8 cellular contexts compared by ENCODE assay signal in genomic region chr16:67482260-67482924, GRCh38. TPM values are rescaled to one million over a fixed set of nuclear protein-coding genes. Genes with fewer than 3 reads are reported as not detected.
DNase-seq lines count a peak whose midpoint lies in the region; ATAC-seq and TF ChIP-seq lines count a peak whose summit lies in the region.

No MANE protein-coding gene starts in this region.

- intact Hi-C loops in Panc1 (cut with micrococcal nuclease; ENCODE audit: unreplicated experiment) = no loop called here

- in situ Hi-C loops in Panc1 (cut with HindIII; ENCODE audit: low pct_unique_long_range_greater_than_20kb, low sequenced_read_pairs) = no loop called here

- H3K27ac ChIP-seq in C4-2B (peak overlapping the region; percentile 74; the same call in 1 of the 2 replicates), Panc1 (ENCODE audit: low read length) (peak overlapping the region; percentile 91), endodermal cell (ENCODE audit: low read depth, low read length) (no peak overlapping the region), neutrophil (peak overlapping the region; percentile 99)

- H3K4me3 ChIP-seq in Panc1 (ENCODE audit: low read depth in 2 of 2, low read length in 2 of 2) = peak overlapping the region in 1 of 2 experiments; percentile 95; a peak in 3 of 4 replicates
- peak overlapping the region; percentile 94 for H3K4me3 ChIP-seq in endodermal cell (ENCODE audit: low read length)
- H3K4me3 ChIP-seq in neutrophil (ENCODE audit: low read depth in 1 of 2, low read length in 1 of 2) = peak overlapping the region; percentile 98

- H3K4me1 ChIP-seq in Panc1 (ENCODE audit: control insufficient read depth, insufficient read depth, low read length) (peaks cover 5% of the 10 kb centered on the region; the same call in 1 of the 2 replicates), endodermal cell (ENCODE audit: control insufficient read depth, insufficient read depth, low read length) (peaks cover 5% of the 10 kb centered on the region), neutrophil (ENCODE audit: control insufficient read depth in 1 of 2, insufficient read depth in 1 of 2, low read depth in 1 of 2, low read length in 1 of 2) (peaks cover 75% of the 10 kb centered on the region in 2 experiments)

- peak overlapping the region; percentile 97 for H3K4me3 Mint-ChIP-seq in endodermal cell

- H3K9me3 Mint-ChIP-seq in endodermal cell = no peaks in the 10 kb centered on the region

- TF ChIP-seq CTCF in C4-2B (conservative IDR thresholded peaks at IDR 0.05) (no peak), Panc1 (IDR thresholded peaks at IDR 0.05) (no peak), endodermal cell (conservative IDR thresholded peaks at IDR 0.05) (no peak), neutrophil (IDR thresholded peaks at IDR 0.05) (no peak)

- peaks cover 15% of the 10 kb centered on the region for H3K27me3 Mint-ChIP-seq in endodermal cell (ENCODE audit: insufficient read depth)

- DNase-seq in Panc1 (ENCODE audit: low read depth, low spot score) (no peak), endodermal cell (no peak), occipital lobe (lab: John Stamatoyannopoulos, UW) (no peak), RKO (ENCODE audit: low spot score) (no peak), NCI-H2196 (lab: John Stamatoyannopoulos, UW; ENCODE audit: unreplicated experiment) (no peak), islet precursor cell (no peak)

- H3K27me3 ChIP-seq in Panc1 (ENCODE audit: control insufficient read depth, insufficient read depth, low read length) (no peaks in the 10 kb centered on the region), endodermal cell (ENCODE audit: control insufficient read depth, insufficient read depth, low read length, poor library complexity, severe bottlenecking) (no peaks in the 10 kb centered on the region), neutrophil (no peaks in the 10 kb centered on the region)

- H3K36me3 Mint-ChIP-seq in endodermal cell (ENCODE audit: low read depth) = peaks cover 7% of the 10 kb centered on the region

- POLR2A ChIA-PET in Panc1 (lab: Charles Lee) = no interaction called here

- no peak for ATAC-seq in Panc1

- peaks cover 6% of the 10 kb centered on the region for H3K4me1 Mint-ChIP-seq in endodermal cell

- no TSS peak for BruUV-seq in Panc1 (replicated peaks; lab: Mats Ljungman, UMichigan)

- no peaks in the 10 kb centered on the region; the same call in 1 of the 2 replicates for H3K36me3 ChIP-seq in Panc1 (ENCODE audit: control insufficient read depth, insufficient read depth, low read length)
- H3K36me3 ChIP-seq in endodermal cell (ENCODE audit: control insufficient read depth, insufficient read depth, low read length) = peaks cover 5% of the 10 kb centered on the region
- peaks cover 22% of the 10 kb centered on the region for H3K36me3 ChIP-seq in neutrophil

- H3K27ac Mint-ChIP-seq in endodermal cell = no peak overlapping the region

- CTCF ChIA-PET in Panc1 (lab: Charles Lee) = interaction anchor here (1.5 kb wide), 1 partner anchor 55 kb away, joined by 4 read pairs; no protein-coding TSS in a partner anchor

- no peaks in the 10 kb centered on the region for H3K9me3 ChIP-seq in Panc1 (ENCODE audit: control insufficient read depth, insufficient read depth, low read depth, low read length)
- H3K9me3 ChIP-seq in endodermal cell (ENCODE audit: control insufficient read depth, low read length) = no peaks in the 10 kb centered on the region
- no peaks in the 10 kb centered on the region for H3K9me3 ChIP-seq in neutrophil

- 93% methylated on average over 15 to 24 of the region's 24 CpGs for WGBS in endodermal cell (ENCODE audit: insufficient coverage in 1 of 2, insufficient read length in 1 of 2), 2 experiments

- H3K9ac ChIP-seq in endodermal cell (ENCODE audit: extremely low read depth, low read length, poor library complexity, severe bottlenecking) = no peak overlapping the region

RNA-seq across cellular contexts. Expression of gene AGRP, which starts 1.0 kb away (rescaled TPM):
- not detected for total RNA-seq in Panc1 (2021; ENCODE audit: unreplicated experiment)
- not detected for polyA plus RNA-seq in Panc1 (2012; ENCODE audit: insufficient read length)
- not detected for total RNA-seq in endodermal cell
- not detected for polyA plus RNA-seq in endodermal cell (2013, experiment 1 of 2)
- polyA plus RNA-seq in endodermal cell (2013, experiment 2 of 2) = not detected
- not detected for total RNA-seq in occipital lobe

RNA-seq across cellular contexts. Expression of gene ATP6V0D1, which starts 1.4 kb away (rescaled TPM):
- total RNA-seq in Panc1 (2021; ENCODE audit: unreplicated experiment) (70.8 TPM), endodermal cell (10 to 100 TPM; 56.0 to 58.3 TPM), occipital lobe (63.0 TPM)
- 103 TPM for polyA plus RNA-seq in Panc1 (2012; ENCODE audit: insufficient read length)
- 55.7 TPM for polyA plus RNA-seq in endodermal cell (2013, experiment 1 of 2)
- 51.4 TPM for polyA plus RNA-seq in endodermal cell (2013, experiment 2 of 2)

RNA-seq across cellular contexts. Expression of gene RIPOR1, which starts 46.2 kb away (rescaled TPM):
- total RNA-seq in Panc1 (2021; ENCODE audit: unreplicated experiment) = 82.2 TPM
- 49.8 TPM for polyA plus RNA-seq in Panc1 (2012; ENCODE audit: insufficient read length)
- total RNA-seq in endodermal cell = 10 to 100 TPM; 39.9 to 54.1 TPM
- polyA plus RNA-seq in endodermal cell (2013, experiment 1 of 2) = 29.8 TPM
- polyA plus RNA-seq in endodermal cell (2013, experiment 2 of 2) = 29.6 TPM
- total RNA-seq in occipital lobe = 26.2 TPM

RNA-seq across cellular contexts. Expression of gene HSD11B2, which starts 51.5 kb away (rescaled TPM):
- total RNA-seq in Panc1 (2021; ENCODE audit: unreplicated experiment) (0.77 TPM), endodermal cell (10 to 100 TPM; 10.4 to 14.7 TPM), occipital lobe (not detected)
- polyA plus RNA-seq in Panc1 (2012; ENCODE audit: insufficient read length) = 1.0 TPM
- 11.9 TPM for polyA plus RNA-seq in endodermal cell (2013, experiment 1 of 2)
- 8.4 TPM for polyA plus RNA-seq in endodermal cell (2013, experiment 2 of 2)
